Comparison of ENCODE assay signal across 8 cellular contexts in genomic region chr12:57461904-57462306, GRCh38. TPM values are rescaled to one million over a fixed set of nuclear protein-coding genes. Genes with fewer than 3 reads are reported as not detected.
DNase-seq lines count a peak whose midpoint lies in the region; ATAC-seq and TF ChIP-seq lines count a peak whose summit lies in the region.

No MANE protein-coding gene starts in this region.

- ATAC-seq in SK-N-SH treated with all-trans-retinoic acid at 6 μM for 48 hours (peak; percentile 3; the same call in 2 of the 3 replicates), HG02678 (IDR thresholded peaks at IDR 0.05; ENCODE audit: unreplicated experiment) (no peak)

- H3K4me3 ChIP-seq in fibroblast of the aortic adventitia (ENCODE audit: low read depth, low read length) = peak overlapping the region; percentile 76

- DNase-seq in GM20000 (ENCODE audit: low spot score) (peak; percentile 56), fibroblast of the aortic adventitia (ENCODE audit: low read depth) (peak; percentile 22), retina (peak; percentile 68), NCI-H2227 (lab: John Stamatoyannopoulos, UW; ENCODE audit: unreplicated experiment) (no peak), Ammon's horn (ENCODE audit: low spot score) (no peak), NCI-H1092 (lab: John Stamatoyannopoulos, UW) (no peak)

- no peak for TF ChIP-seq CTCF in GM20000 (IDR thresholded peaks at IDR 0.05; ENCODE audit: extremely low read depth, missing control alignments)
- TF ChIP-seq CTCF in fibroblast of the aortic adventitia (IDR thresholded peaks at IDR 0.05; ENCODE audit: insufficient read depth, low read length) = peak; percentile 3

TF ChIP-seq in SK-N-SH treated with all-trans-retinoic acid at 6 μM for 48 hours, 23 proteins besides CTCF, POLR2A, EP300 and RAD21:
- TF ChIP-seq ZFP30 (CRISPR knock-in tag; IDR thresholded peaks at IDR 0.05) (no peak), CSRNP3 (CRISPR knock-in tag; IDR thresholded peaks at IDR 0.05) (no peak), CREB5 (CRISPR knock-in tag; IDR thresholded peaks at IDR 0.05; ENCODE audit: low read depth) (no peak), TSHZ2 (CRISPR knock-in tag; IDR thresholded peaks at IDR 0.05) (no peak), PPARA (CRISPR knock-in tag; IDR thresholded peaks at IDR 0.05; ENCODE audit: borderline replicate concordance) (no peak), ZC3H10 (CRISPR knock-in tag; IDR thresholded peaks at IDR 0.05) (no peak), ZFP3 (CRISPR knock-in tag; IDR thresholded peaks at IDR 0.05) (no peak), TCF4 (CRISPR knock-in tag; IDR thresholded peaks at IDR 0.05; ENCODE audit: borderline replicate concordance) (no peak), ESRRG (CRISPR knock-in tag; IDR thresholded peaks at IDR 0.05) (no peak), OSR1 (CRISPR knock-in tag; IDR thresholded peaks at IDR 0.05) (no peak), RARB (CRISPR knock-in tag; IDR thresholded peaks at IDR 0.05) (no peak), SNAI2 (CRISPR knock-in tag; IDR thresholded peaks at IDR 0.05) (no peak), ZNF8 (CRISPR knock-in tag; IDR thresholded peaks at IDR 0.05) (no peak), CSDC2 (CRISPR knock-in tag; IDR thresholded peaks at IDR 0.05) (no peak), ISL1 (CRISPR knock-in tag; IDR thresholded peaks at IDR 0.05) (no peak), ARNTL (CRISPR knock-in tag; IDR thresholded peaks at IDR 0.05; ENCODE audit: borderline replicate concordance, low read depth) (no peak), ZNF565 (CRISPR knock-in tag; conservative IDR thresholded peaks at IDR 0.05; ENCODE audit: low read depth) (no peak), GLIS3 (CRISPR knock-in tag; IDR thresholded peaks at IDR 0.05) (no peak)

RNA-seq across cellular contexts. Expression of gene GLI1, which starts 2.3 kb away (rescaled TPM):
- total RNA-seq in fibroblast of the aortic adventitia (ENCODE audit: low replicate concordance) = 1.1 TPM in 1 of 2 replicates, not detected in the other

RNA-seq across cellular contexts. Expression of gene INHBE, which starts 6.8 kb away (rescaled TPM):
- total RNA-seq in fibroblast of the aortic adventitia (ENCODE audit: low replicate concordance) = 0.16 and 0.99 TPM in 2 replicates

RNA-seq across cellular contexts. Expression of gene ARHGAP9, which starts 17.8 kb away (rescaled TPM):
- total RNA-seq in fibroblast of the aortic adventitia (ENCODE audit: low replicate concordance) = 0.18 TPM in 1 of 2 replicates, not detected in the other

RNA-seq across cellular contexts. Expression of gene MARS1, which starts 26.0 kb away (rescaled TPM):
- 185 and 272 TPM in 2 replicates for total RNA-seq in fibroblast of the aortic adventitia (ENCODE audit: low replicate concordance)

RNA-seq across cellular contexts. Expression of gene INHBC, which starts 27.3 kb away (rescaled TPM):
- total RNA-seq in fibroblast of the aortic adventitia (ENCODE audit: low replicate concordance) = not detected in 2 replicates

Comparison
In these comparisons a context has a peak if more than half of its experiments do, and no peak if none do; other contexts are left out.
1. DNase-seq: peak in GM20000 (single experiment), fibroblast of the aortic adventitia (single experiment) and retina (single experiment); none in NCI-H2227 (single experiment), Ammon's horn (single experiment) and NCI-H1092 (single experiment).